In genomic region chr3:116148881-116149530, GRCh38 we compare ENCODE assay signal across 16 cellular contexts.
A peak's percentile ranks its signal among the peaks of the same experiment; 100 is the strongest.
DNase-seq lines count a peak whose midpoint lies in the region; ATAC-seq, FAIRE-seq and TF ChIP-seq lines count a peak whose summit lies in the region.
"Had no signal": no experiment of that assay in that cellular context is flagged by ENCODE, and none has a peak within 500 bp of the region (broad histone marks: within the 10 kb centered on the region; RNA-seq: fewer than 3 reads in every experiment).

No MANE protein-coding gene starts in this region.

- TF ChIP-seq CTCF in astrocyte (IDR thresholded peaks at IDR 0.05; ENCODE audit: insufficient read depth, low read depth, low read length) (no peak), mesothelial cell of epicardium (IDR thresholded peaks at IDR 0.05; ENCODE audit: unreplicated experiment) (no peak)

- peak overlapping the region; percentile 60 for H2AFZ ChIP-seq in astrocyte (ENCODE audit: low read depth, low read length)

- DNase-seq in DMS53 (lab: John Stamatoyannopoulos, UW) (peak; percentile 50), NCI-H146 (lab: John Stamatoyannopoulos, UW) (peak; percentile 57), astrocyte (ENCODE audit: low read depth) (peak; percentile 60), mesothelial cell of epicardium (ENCODE audit: low spot score in 2 of 2, unreplicated experiment in 2 of 2) (no peak), left cardiac atrium (no peak), small intestine (no peak)
- DNase-seq in activated CD8-positive, alpha-beta memory T cell treated with anti-CD3 and anti-CD28 coated beads, Interleukin-2, amount 50 U/mL, for 4 hours, result no peak
- DNase-seq in activated T-cell treated with anti-CD3 and anti-CD28 coated beads, Interleukin-2, amount 50 U/mL, for 48 hours, result no peak
- DNase-seq: CD4-positive, CD25-positive, alpha-beta regulatory T cell; NCI-H1105; thyroid gland; WERI-Rb-1 had no signal

- H3K4me3 ChIP-seq in astrocyte (ENCODE audit: insufficient read depth, low read depth, low read length) (peak overlapping the region; percentile 34), small intestine (ENCODE audit: low read depth in 1 of 2, low read length in 2 of 2) (no peak overlapping the region)
- H3K4me3 ChIP-seq: GM12878, thyroid gland had no signal

- H3K36me3 ChIP-seq in astrocyte (ENCODE audit: insufficient read depth, low read length) (no peaks in the 10 kb centered on the region), small intestine (ENCODE audit: control insufficient read depth in 2 of 2, insufficient read depth in 2 of 2, low read length in 2 of 2) (no peaks in the 10 kb centered on the region)
- H3K36me3 ChIP-seq: thyroid gland, WERI-Rb-1 had no signal

- H3K9ac ChIP-seq in astrocyte (ENCODE audit: low read length), result no peak overlapping the region

- H3K9me3 Mint-ChIP-seq in astrocyte (ENCODE audit: unreplicated experiment), result peaks cover 7% of the 10 kb centered on the region
- peaks cover 13% of the 10 kb centered on the region for H3K9me3 Mint-ChIP-seq in mesothelial cell of epicardium

- WGBS in small intestine, 3 donors, result 49 to 65% (median 61%) methylated on average over 4 of the region's 4 CpGs

- no peak for ATAC-seq in left cardiac atrium
- ATAC-seq: activated T-helper 17 cell treated with anti-CD3 and anti-CD28 coated beads, Interleukin-2, amount 50 U/mL, for 72 hours; GM12878; Right ventricle myocardium inferior had no signal

- H3K9me3 ChIP-seq in astrocyte (ENCODE audit: insufficient read depth, low read depth, low read length), result no peaks in the 10 kb centered on the region
- no peaks in the 10 kb centered on the region for H3K9me3 ChIP-seq in small intestine (ENCODE audit: control insufficient read depth, low read depth)
- H3K9me3 ChIP-seq: thyroid gland had no signal

- H3K27me3 ChIP-seq in astrocyte (ENCODE audit: insufficient read depth, low read length), result no peaks in the 10 kb centered on the region
- no peaks in the 10 kb centered on the region for H3K27me3 ChIP-seq in small intestine (ENCODE audit: control insufficient read depth in 2 of 2, insufficient read depth in 2 of 2, low read length in 2 of 2)
- H3K27me3 ChIP-seq: thyroid gland had no signal

- H3K4me1 Mint-ChIP-seq in astrocyte (ENCODE audit: low read depth, unreplicated experiment) (peaks cover 30% of the 10 kb centered on the region), mesothelial cell of epicardium (peaks cover 3% of the 10 kb centered on the region)
- H3K4me1 Mint-ChIP-seq: activated T-helper 17 cell treated with anti-CD3 and anti-CD28 coated beads, Interleukin-2, amount 50 U/mL, for 72 hours; CD4-positive, CD25-positive, alpha-beta regulatory T cell had no signal

- no peaks in the 10 kb centered on the region for H3K27me3 Mint-ChIP-seq in astrocyte (ENCODE audit: low read depth, unreplicated experiment)
- no peaks in the 10 kb centered on the region for H3K27me3 Mint-ChIP-seq in mesothelial cell of epicardium (ENCODE audit: low read depth)
- H3K27me3 Mint-ChIP-seq: activated T-helper 17 cell treated with anti-CD3 and anti-CD28 coated beads, Interleukin-2, amount 50 U/mL, for 72 hours; CD4-positive, CD25-positive, alpha-beta regulatory T cell had no signal

- no peaks in the 10 kb centered on the region for H3K79me2 ChIP-seq in astrocyte (ENCODE audit: insufficient read depth, low read length)

- H3K4me1 ChIP-seq in astrocyte (ENCODE audit: insufficient read depth, low read length) (peaks cover 8% of the 10 kb centered on the region), small intestine (ENCODE audit: control insufficient read depth in 2 of 2, insufficient read depth in 1 of 2, low read depth in 1 of 2, low read length in 1 of 2) (no peaks in the 10 kb centered on the region)
- H3K4me1 ChIP-seq: thyroid gland had no signal

- intact Hi-C loops in left cardiac atrium (cut with DNase I), result no loop called here

- H3K4me2 ChIP-seq in astrocyte (ENCODE audit: low read length), result peak overlapping the region; percentile 71

- FAIRE-seq in astrocyte (lab: Jason Lieb, UNC) (no peak), small intestine (lab: Jason Lieb, UNC) (no peak)
- FAIRE-seq: frontal cortex, GM12878 had no signal

- H3K4me3 Mint-ChIP-seq in astrocyte (ENCODE audit: unreplicated experiment) (no peak overlapping the region), mesothelial cell of epicardium (no peak overlapping the region)
- H3K4me3 Mint-ChIP-seq: activated T-helper 17 cell treated with anti-CD3 and anti-CD28 coated beads, Interleukin-2, amount 50 U/mL, for 72 hours; CD4-positive, CD25-positive, alpha-beta regulatory T cell had no signal

- peak overlapping the region; percentile 81 for H3K27ac Mint-ChIP-seq in astrocyte (ENCODE audit: unreplicated experiment)
- peak overlapping the region; percentile 17 for H3K27ac Mint-ChIP-seq in mesothelial cell of epicardium
- H3K27ac Mint-ChIP-seq: activated T-helper 17 cell treated with anti-CD3 and anti-CD28 coated beads, Interleukin-2, amount 50 U/mL, for 72 hours; CD4-positive, CD25-positive, alpha-beta regulatory T cell had no signal

- H3K36me3 Mint-ChIP-seq in astrocyte (ENCODE audit: low read depth, unreplicated experiment), result no peaks in the 10 kb centered on the region
- peaks cover 4% of the 10 kb centered on the region for H3K36me3 Mint-ChIP-seq in mesothelial cell of epicardium
- H3K36me3 Mint-ChIP-seq: CD4-positive, CD25-positive, alpha-beta regulatory T cell had no signal

- H3K27ac ChIP-seq in astrocyte (ENCODE audit: low read depth, low read length) (peak overlapping the region; percentile 7), small intestine (ENCODE audit: low read depth in 1 of 2, low read length in 1 of 2) (no peak overlapping the region)
- H3K27ac ChIP-seq: thyroid gland, WERI-Rb-1 had no signal

- no peaks in the 10 kb centered on the region for H4K20me1 ChIP-seq in astrocyte (ENCODE audit: insufficient read depth, low read length)

Comparison
In these comparisons a context has a peak if more than half of its experiments do, and no peak if none do; other contexts are left out.
1. DNase-seq: peak in DMS53 (single experiment), NCI-H146 (single experiment) and astrocyte (single experiment); none in mesothelial cell of epicardium (0 of 2), activated CD8-positive, alpha-beta memory T cell treated with anti-CD3 and anti-CD28 coated beads, Interleukin-2, amount 50 U/mL, for 4 hours (single experiment), left cardiac atrium (single experiment), small intestine (single experiment) and activated T-cell treated with anti-CD3 and anti-CD28 coated beads, Interleukin-2, amount 50 U/mL, for 48 hours (0 of 2).